Comparison of ENCODE assay signal across 30 cellular contexts in genomic region chr17:82081966-82082365, GRCh38.
"Had no signal": no experiment of that assay in that cellular context is flagged by ENCODE, and none has a peak within 500 bp of the region (broad histone marks: within the 10 kb centered on the region; RNA-seq: fewer than 3 reads in every experiment).

No MANE protein-coding gene starts in this region.

- H3K27ac ChIP-seq: neural progenitor cell, neutrophil, pancreas, prostate gland, right atrium auricular region, skin epidermis, spleen, suprapubic skin, testis, tibial artery, transverse colon, upper lobe of left lung, vagina had no signal

- H3K36me3 ChIP-seq: neural progenitor cell had no signal

- H3K9me3 ChIP-seq: neutrophil, pancreas, prostate gland, right atrium auricular region, spleen, suprapubic skin, testis, tibial artery, transverse colon, upper lobe of left lung, vagina had no signal

- H3K4me3 ChIP-seq: neural progenitor cell, pancreas, prostate gland, right atrium auricular region, skin epidermis, smooth muscle cell, spleen, suprapubic skin, testis, tibial artery, transverse colon, upper lobe of left lung, vagina had no signal

- DNase-seq: naive thymus-derived CD4-positive, alpha-beta T cell; natural killer cell; nucleus accumbens; retina; spleen; stimulated activated CD4-positive, alpha-beta T cell treated with anti-CD3 and anti-CD28 coated beads, Interleukin-12 subunit alpha, Interleukin-12 subunit beta, amount 100 ng/mL, for 4 hours; stimulated activated CD4-positive, alpha-beta T cell treated with anti-CD3 and anti-CD28 coated beads, Interleukin-1b, Interleukin-23, amount 100 ng/mL, for 48 hours; stimulated activated CD4-positive, alpha-beta T cell treated with anti-CD3 and anti-CD28 coated beads, Interleukin-4, amount 100 ng/mL, for 1 hour; stimulated activated CD4-positive, alpha-beta T cell treated with anti-CD3 and anti-CD28 coated beads, Interleukin-4, amount 100 ng/mL, for 4 hours; stimulated activated CD8-positive, alpha-beta memory T cell treated with anti-CD3 and anti-CD28 coated beads, Interleukin-4, amount 100 ng/mL, for 48 hours; stimulated activated naive CD4-positive, alpha-beta T cell; stimulated activated naive CD8-positive, alpha-beta T cell treated with anti-CD3 and anti-CD28 coated beads, Interleukin-15, amount 100 ng/mL, for 72 hours; stimulated activated naive CD8-positive, alpha-beta T cell treated with anti-CD3 and anti-CD28 coated beads, Interleukin-15, Interleukin-2, amounts not matched to agents 100 U/mL and 50 U/mL, for 24 hours; substantia nigra; testis; tibial artery; transverse colon had no signal

- ATAC-seq: naive thymus-derived CD4-positive, alpha-beta T cell; natural killer cell; pancreas; sciatic nerve; stimulated activated memory B cell treated with anti-CD40 and anti-IgM and Interleukin-4, amounts not matched to agents 10 μg/mL and 1 μg/mL and 100 μg/mL, for 72 hours; stimulated activated naive CD8-positive, alpha-beta T cell treated with anti-CD3 and anti-CD28 coated beads, Interleukin-15, amount 100 ng/mL, for 72 hours; stimulated activated naive CD8-positive, alpha-beta T cell treated with anti-CD3 and anti-CD28 coated beads, Interleukin-15, Interleukin-2, amounts not matched to agents 100 U/mL and 50 U/mL, for 24 hours had no signal

- H3K9ac ChIP-seq: neural progenitor cell had no signal

- FAIRE-seq: pancreas, urothelium cell line had no signal

- H3K4me1 ChIP-seq: neural progenitor cell, pancreas, prostate gland, right atrium auricular region, tibial artery, transverse colon, upper lobe of left lung had no signal

- H2AFZ ChIP-seq: neural progenitor cell had no signal

- H3K4me2 ChIP-seq: neural progenitor cell, smooth muscle cell had no signal

- H3K27me3 ChIP-seq: neural progenitor cell, neutrophil, pancreas, right atrium auricular region, spleen, suprapubic skin, testis, tibial artery, transverse colon, upper lobe of left lung, vagina had no signal
